ENCODE assay signal across 7 cellular contexts in the genomic region with DNA sequence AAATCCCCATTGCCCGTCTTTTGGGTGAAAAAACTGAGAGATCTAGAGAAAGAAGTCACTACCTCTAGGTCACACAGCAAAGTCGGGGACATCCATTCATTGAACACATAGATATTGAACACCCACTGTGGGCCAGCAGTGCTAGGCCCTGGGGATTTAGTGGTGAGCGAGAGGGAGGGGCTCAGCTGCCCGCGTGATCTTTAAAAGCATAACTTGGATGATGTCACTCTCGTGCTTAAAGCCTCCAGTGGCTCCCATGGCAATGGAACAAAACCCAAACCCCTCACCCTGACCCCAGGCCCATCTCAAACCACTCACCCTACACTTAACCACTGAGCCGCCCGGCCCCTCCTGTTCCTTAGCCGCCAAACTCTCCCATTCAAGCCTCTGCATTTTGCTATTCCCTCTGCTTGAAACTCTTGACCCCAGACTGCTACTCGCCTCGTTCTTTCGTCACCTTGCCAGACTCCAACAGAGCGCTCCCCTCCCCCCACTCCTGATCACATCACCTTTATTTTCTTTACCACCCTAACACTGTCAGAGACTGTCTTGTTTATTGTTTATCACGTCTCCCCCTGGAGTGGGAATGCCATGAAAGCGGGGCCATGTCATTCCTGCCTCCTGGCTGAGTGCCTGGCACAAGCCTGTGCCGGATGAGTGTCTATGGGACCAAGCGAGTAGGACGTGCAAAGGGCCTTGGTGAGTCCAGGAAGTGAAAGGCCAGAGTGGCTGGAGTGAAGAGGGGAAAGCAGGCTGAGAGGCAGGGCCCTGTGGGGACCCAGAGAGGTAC. TPM values are rescaled to one million over a fixed set of nuclear protein-coding genes. Genes with fewer than 3 reads are reported as not detected.
DNase-seq lines count a peak whose midpoint lies in the region; ATAC-seq, FAIRE-seq and TF ChIP-seq lines count a peak whose summit lies in the region.
"Had no signal": no experiment of that assay in that cellular context is flagged by ENCODE, and none has a peak within 500 bp of the region (broad histone marks: within the 10 kb centered on the region; RNA-seq: fewer than 3 reads in every experiment).

No MANE protein-coding gene starts in this region.

- peak; percentile 85 for DNase-seq in NCI-H2107 treated with DMSO at 0.1 percent for 48 hours (lab: John Stamatoyannopoulos, UW; ENCODE audit: unreplicated experiment)
- DNase-seq in NCI-H2107 (lab: John Stamatoyannopoulos, UW): no peak
- DNase-seq in LNCaP clone FGC (ENCODE audit: low read depth): no peak
- DNase-seq in GM12878 (ENCODE audit: low read depth, low spot score): no peak
- DNase-seq in natural killer cell treated with Interleukin-12 subunit alpha and Interleukin-12 subunit beta and Interleukin-15 and Interleukin-18, amount 100 ng/mL, for 72 hours (ENCODE audit: low spot score): no peak
- DNase-seq: DND-41 had no signal

- H3K9me3 ChIP-seq in GM12878 (replicated peaks; ENCODE audit: control insufficient read depth, insufficient read depth, low read length): no peaks in the 10 kb centered on the region

- H3K4me2 ChIP-seq in GM12878 (ENCODE audit: control insufficient read depth, insufficient read depth): peak overlapping the region; percentile 96

- SMC1A ChIA-PET in GM12878 (lab: Charles Lee; ENCODE audit: uncharacterized antibody, unreplicated experiment): no interaction called here

- peak; percentile 36; the same call in 1 of the 2 replicates for TF ChIP-seq POLR2A in GM12878 (IDR thresholded peaks at IDR 0.05; ENCODE audit: low read depth, low read length)

- no TSS peak for BruUV-seq in GM12878 (replicated peaks; lab: Mats Ljungman, UMichigan)

- no peak overlapping the region for H3K27ac ChIP-seq in GM12878 (ENCODE audit: control insufficient read depth, insufficient read depth)

- H4K20me1 ChIP-seq in GM12878 (ENCODE audit: control insufficient read depth, insufficient read depth): peaks cover 2% of the 10 kb centered on the region; the same call in 1 of the 2 replicates

- H3K36me3 Mint-ChIP-seq in natural killer cell treated with Interleukin-12 subunit alpha and Interleukin-12 subunit beta and Interleukin-15 and Interleukin-18, amount 100 ng/mL, for 72 hours: peaks cover 6% of the 10 kb centered on the region

- RAD21 ChIA-PET in GM12878 (lab: Charles Lee; ENCODE audit: unreplicated experiment): interaction anchor here (1.6 kb wide), 1 partner anchor 11 kb away, joined by 4 read pairs; no protein-coding TSS in a partner anchor

- peaks cover 8% of the 10 kb centered on the region for H3K79me2 ChIP-seq in GM12878 (ENCODE audit: control insufficient read depth, insufficient read depth, low read length)

- H3K4me1 ChIP-seq in GM12878 (ENCODE audit: control insufficient read depth, insufficient read depth, low read length): peaks cover 21% of the 10 kb centered on the region

- peak overlapping the region; percentile 47; the same call in 1 of the 2 replicates for H2AFZ ChIP-seq in GM12878 (ENCODE audit: control insufficient read depth, low read depth, low read length)

- CTCF ChIA-PET in GM12878 (lab: Yijun Ruan, JAX): interaction anchor here (1.0 to 3.2 kb wide), 2 partner anchors 11 to 196 kb away, joined by 3 to 19 read pairs; partner anchors contain the start of gene TOR2A

- H3K9me3 Mint-ChIP-seq in natural killer cell treated with Interleukin-12 subunit alpha and Interleukin-12 subunit beta and Interleukin-15 and Interleukin-18, amount 100 ng/mL, for 72 hours: no peaks in the 10 kb centered on the region

- H3K4me3 ChIP-seq in LNCaP clone FGC (ENCODE audit: low read depth, low read length) (peak overlapping the region; percentile 49; the same call in 1 of the 2 replicates), GM12878 (peak overlapping the region; percentile 65)

- H3K36me3 ChIP-seq in GM12878 (ENCODE audit: control insufficient read depth in 2 of 2, insufficient read depth in 2 of 2, low read length in 1 of 2): peaks cover 0 to 2% of the 10 kb centered on the region in 2 experiments; a peak in 2 of 4 replicates

- H3K27ac Mint-ChIP-seq in natural killer cell treated with Interleukin-12 subunit alpha and Interleukin-12 subunit beta and Interleukin-15 and Interleukin-18, amount 100 ng/mL, for 72 hours: peak overlapping the region in 1 of 2 donors; percentile 41

- peak; percentile 70 for FAIRE-seq in GM12878 (lab: Jason Lieb, UNC)

- H3K27me3 ChIP-seq in GM12878 (replicated peaks in 1 of 2; ENCODE audit: control insufficient read depth in 2 of 2, insufficient read depth in 2 of 2, low read length in 1 of 2): peaks cover 2 to 4% of the 10 kb centered on the region in 2 experiments; a peak in 3 of 4 replicates

- H3K27me3 Mint-ChIP-seq in natural killer cell treated with Interleukin-12 subunit alpha and Interleukin-12 subunit beta and Interleukin-15 and Interleukin-18, amount 100 ng/mL, for 72 hours: peaks cover 1 to 4% of the 10 kb centered on the region in 2 donors

- WGBS in GM12878 (ENCODE audit: insufficient coverage, insufficient replicate concordance, low lambda C conversion rate, missing lambda C conversion rate): 24% methylated on average over 18 of the region's 18 CpGs

- no peak for TF ChIP-seq EP300 in GM12878 (IDR thresholded peaks at IDR 0.05; ENCODE audit: borderline replicate concordance in 1 of 2, control insufficient read depth in 1 of 2, low read depth in 2 of 2, low read length in 2 of 2)

- no peak for TF ChIP-seq RAD21 in GM12878 (IDR thresholded peaks at IDR 0.05; ENCODE audit: insufficient read depth, low read depth, low read length)

- POLR2A ChIA-PET in GM12878 (lab: Charles Lee): no interaction called here

- H3K4me3 Mint-ChIP-seq in natural killer cell treated with Interleukin-12 subunit alpha and Interleukin-12 subunit beta and Interleukin-15 and Interleukin-18, amount 100 ng/mL, for 72 hours: peak overlapping the region; percentile 77

- intact Hi-C loops in GM12878 (cut with micrococcal nuclease; ENCODE audit: unreplicated experiment): no loop called here

- peaks cover 28 to 32% of the 10 kb centered on the region in 2 donors for H3K4me1 Mint-ChIP-seq in natural killer cell treated with Interleukin-12 subunit alpha and Interleukin-12 subunit beta and Interleukin-15 and Interleukin-18, amount 100 ng/mL, for 72 hours (ENCODE audit: low read depth in 2 of 2)

- ATAC-seq in GM12878 (peak; percentile 58), HG02938 (IDR thresholded peaks at IDR 0.05; ENCODE audit: unreplicated experiment) (no peak)
- ATAC-seq in natural killer cell treated with Interleukin-12 subunit alpha and Interleukin-12 subunit beta and Interleukin-15 and Interleukin-18, amount 100 ng/mL, for 72 hours: peak in 1 of 2 donors; percentile 1

- in situ Hi-C loops in GM12878 (cut with MboI): no loop called here

- no peak for TF ChIP-seq CTCF in LNCaP clone FGC (IDR thresholded peaks at IDR 0.05; ENCODE audit: control insufficient read depth, extremely low read depth, insufficient read depth)
- TF ChIP-seq CTCF in GM12878 (IDR thresholded peaks at IDR 0.05 in 2 of 3, conservative IDR thresholded peaks at IDR 0.05 in 1 of 3; ENCODE audit: control insufficient read depth in 2 of 3, extremely low read depth in 1 of 3, insufficient read depth in 1 of 3, low read depth in 3 of 3, low read length in 3 of 3): no peak

- peak overlapping the region; percentile 51; the same call in 1 of the 2 replicates for H3K9ac ChIP-seq in GM12878 (ENCODE audit: control insufficient read depth, insufficient read depth, low read length)

RNA-seq across cellular contexts. Expression of gene PIP5KL1, which starts 0.7 kb away (rescaled TPM):
- 1.9 and 2.0 TPM in 2 replicates for total RNA-seq in GM12878 (2013; cell fraction: nucleolus; rRNA removed)
- 0.40 TPM in 1 of 2 replicates, not detected in the other for total RNA-seq in GM12878 (2014; rRNA removed)
- 0.14 and 0.22 TPM in 2 replicates for total RNA-seq in GM12878 (2014; rRNA removed; fragmentation: Illumina TruSeq; extraction: Trizol)
- total RNA-seq in GM12878 (2021): 0.32 and 0.64 TPM in 2 replicates
- 0.41 TPM for polyA plus RNA-seq in GM12878 (2011; ENCODE audit: low read depth)
- polyA plus RNA-seq in GM12878 (2011; rRNA removed): 0.12 and 0.50 TPM in 2 replicates
- 0.34 and 0.52 TPM in 2 replicates for polyA plus RNA-seq in GM12878 (2011; cell fraction: cytosol; rRNA removed)
- polyA plus RNA-seq in GM12878 (2011; cell fraction: nucleus; rRNA removed): 2.2 and 3.0 TPM in 2 replicates
- 0.60 and 1.1 TPM in 2 replicates for polyA plus RNA-seq in GM12878 (2012)
- polyA plus RNA-seq in GM12878 (2014; fragmentation: Illumina TruSeq; extraction: Trizol): 0.04 TPM in 1 of 2 replicates, not detected in the other
- polyA plus RNA-seq in GM12878 (2014; fragmentation: Nextera tagmentation; extraction: Ambion mirVana): not detected
- 0.55 and 0.67 TPM in 2 replicates for polyA plus RNA-seq in GM12878 (2014; rRNA removed)
- under 1 TPM; 0.11 to 0.47 TPM for polyA plus RNA-seq in GM12878 (2016; fragmentation: Nextera tagmentation; extraction: Ambion mirVana)
- polyA minus RNA-seq in GM12878 (2011; rRNA and poly(A)+ RNA removed): 0.10 TPM in 1 of 2 replicates, not detected in the other
- not detected in 2 replicates for polyA minus RNA-seq in GM12878 (2011; cell fraction: cytosol; rRNA and poly(A)+ RNA removed)
- polyA minus RNA-seq in GM12878 (2011; cell fraction: nucleus; rRNA and poly(A)+ RNA removed): 0.57 and 0.85 TPM in 2 replicates
- total RNA-seq in natural killer cell treated with Interleukin-12 subunit alpha and Interleukin-12 subunit beta and Interleukin-15 and Interleukin-18, amount 100 ng/mL, for 72 hours: 1 to 10 TPM; 2.7 to 3.7 TPM

RNA-seq across cellular contexts. Expression of gene DPM2, which starts 6.4 kb away (rescaled TPM):
- total RNA-seq in GM12878 (2013; cell fraction: nucleolus; rRNA removed): 35.0 and 35.4 TPM in 2 replicates
- total RNA-seq in GM12878 (2014; rRNA removed) (36.3 and 40.3 TPM in 2 replicates), GM12878 (2014; rRNA removed; fragmentation: Illumina TruSeq; extraction: Trizol) (30.6 and 31.7 TPM in 2 replicates), GM12878 (2021) (40.7 and 44.0 TPM in 2 replicates)
- 17.4 TPM for polyA plus RNA-seq in GM12878 (2011; ENCODE audit: low read depth)
- polyA plus RNA-seq in GM12878 (2011; rRNA removed) (25.8 and 49.2 TPM in 2 replicates), GM12878 (2014; fragmentation: Illumina TruSeq; extraction: Trizol) (24.3 and 45.4 TPM in 2 replicates), GM12878 (2014; fragmentation: Nextera tagmentation; extraction: Ambion mirVana) (10 to 100 TPM; 22.7 to 24.2 TPM), GM12878 (2014; rRNA removed) (54.3 and 56.5 TPM in 2 replicates), GM12878 (2016; fragmentation: Nextera tagmentation; extraction: Ambion mirVana) (10 to 100 TPM; 76.7 to 77.9 TPM)
- polyA plus RNA-seq in GM12878 (2011; cell fraction: cytosol; rRNA removed): 73.3 and 82.9 TPM in 2 replicates
- 54.9 and 64.6 TPM in 2 replicates for polyA plus RNA-seq in GM12878 (2011; cell fraction: nucleus; rRNA removed)
- 30.5 and 35.8 TPM in 2 replicates for polyA plus RNA-seq in GM12878 (2012)
- polyA minus RNA-seq in GM12878 (2011; rRNA and poly(A)+ RNA removed): 39.4 and 64.4 TPM in 2 replicates
- polyA minus RNA-seq in GM12878 (2011; cell fraction: cytosol; rRNA and poly(A)+ RNA removed): 27.0 and 30.2 TPM in 2 replicates
- polyA minus RNA-seq in GM12878 (2011; cell fraction: nucleus; rRNA and poly(A)+ RNA removed): 38.0 and 63.1 TPM in 2 replicates
- 10 to 100 TPM; 47.9 to 74.4 TPM for total RNA-seq in natural killer cell treated with Interleukin-12 subunit alpha and Interleukin-12 subunit beta and Interleukin-15 and Interleukin-18, amount 100 ng/mL, for 72 hours

RNA-seq across cellular contexts. Expression of gene ST6GALNAC4, which starts 14.4 kb away (rescaled TPM):
- total RNA-seq in GM12878 (2013; cell fraction: nucleolus; rRNA removed): 98.4 and 112 TPM in 2 replicates
- total RNA-seq in GM12878 (2014; rRNA removed) (48.3 and 57.4 TPM in 2 replicates), GM12878 (2014; rRNA removed; fragmentation: Illumina TruSeq; extraction: Trizol) (20.7 and 23.7 TPM in 2 replicates), GM12878 (2021) (56.1 and 64.1 TPM in 2 replicates)
- 11.8 TPM for polyA plus RNA-seq in GM12878 (2011; ENCODE audit: low read depth)
- polyA plus RNA-seq in GM12878 (2011; rRNA removed) (6.9 and 16.4 TPM in 2 replicates), GM12878 (2014; fragmentation: Illumina TruSeq; extraction: Trizol) (3.0 and 13.5 TPM in 2 replicates), GM12878 (2014; fragmentation: Nextera tagmentation; extraction: Ambion mirVana) (1 to 10 TPM; 4.2 to 6.6 TPM), GM12878 (2014; rRNA removed) (63.2 and 68.1 TPM in 2 replicates), GM12878 (2016; fragmentation: Nextera tagmentation; extraction: Ambion mirVana) (10 to 100 TPM; 46.7 to 49.9 TPM)
- polyA plus RNA-seq in GM12878 (2011; cell fraction: cytosol; rRNA removed): 38.1 and 52.2 TPM in 2 replicates
- polyA plus RNA-seq in GM12878 (2011; cell fraction: nucleus; rRNA removed): 59.2 and 59.5 TPM in 2 replicates
- polyA plus RNA-seq in GM12878 (2012): 40.4 and 47.8 TPM in 2 replicates
- 23.9 and 54.0 TPM in 2 replicates for polyA minus RNA-seq in GM12878 (2011; rRNA and poly(A)+ RNA removed)
- polyA minus RNA-seq in GM12878 (2011; cell fraction: cytosol; rRNA and poly(A)+ RNA removed): 25.1 and 31.3 TPM in 2 replicates
- polyA minus RNA-seq in GM12878 (2011; cell fraction: nucleus; rRNA and poly(A)+ RNA removed): 27.2 and 51.5 TPM in 2 replicates
- 10 to 100 TPM; 17.5 to 44.5 TPM for total RNA-seq in natural killer cell treated with Interleukin-12 subunit alpha and Interleukin-12 subunit beta and Interleukin-15 and Interleukin-18, amount 100 ng/mL, for 72 hours

RNA-seq across cellular contexts. Expression of gene ST6GALNAC6, which starts 31.9 kb away (rescaled TPM):
- 55.6 and 55.9 TPM in 2 replicates for total RNA-seq in GM12878 (2013; cell fraction: nucleolus; rRNA removed)
- total RNA-seq in GM12878 (2014; rRNA removed): 22.6 and 27.0 TPM in 2 replicates
- total RNA-seq in GM12878 (2014; rRNA removed; fragmentation: Illumina TruSeq; extraction: Trizol): 16.0 and 17.6 TPM in 2 replicates
- total RNA-seq in GM12878 (2021): 21.1 and 23.2 TPM in 2 replicates
- polyA plus RNA-seq in GM12878 (2011; ENCODE audit: low read depth): 9.5 TPM
- polyA plus RNA-seq in GM12878 (2011; rRNA removed): 13.9 and 24.6 TPM in 2 replicates
- 28.4 and 35.1 TPM in 2 replicates for polyA plus RNA-seq in GM12878 (2011; cell fraction: cytosol; rRNA removed)
- polyA plus RNA-seq in GM12878 (2011; cell fraction: nucleus; rRNA removed): 55.5 and 94.2 TPM in 2 replicates
- 19.0 and 22.5 TPM in 2 replicates for polyA plus RNA-seq in GM12878 (2012)
- 7.2 and 16.1 TPM in 2 replicates for polyA plus RNA-seq in GM12878 (2014; fragmentation: Illumina TruSeq; extraction: Trizol)
- under 1 TPM; 0.40 to 0.48 TPM for polyA plus RNA-seq in GM12878 (2014; fragmentation: Nextera tagmentation; extraction: Ambion mirVana)
- polyA plus RNA-seq in GM12878 (2014; rRNA removed): 24.0 and 24.7 TPM in 2 replicates
- 10 to 100 TPM; 12.6 to 12.7 TPM for polyA plus RNA-seq in GM12878 (2016; fragmentation: Nextera tagmentation; extraction: Ambion mirVana)
- 20.8 and 26.1 TPM in 2 replicates for polyA minus RNA-seq in GM12878 (2011; rRNA and poly(A)+ RNA removed)
- polyA minus RNA-seq in GM12878 (2011; cell fraction: cytosol; rRNA and poly(A)+ RNA removed): 4.7 and 8.0 TPM in 2 replicates
- 12.1 and 16.7 TPM in 2 replicates for polyA minus RNA-seq in GM12878 (2011; cell fraction: nucleus; rRNA and poly(A)+ RNA removed)
- total RNA-seq in natural killer cell treated with Interleukin-12 subunit alpha and Interleukin-12 subunit beta and Interleukin-15 and Interleukin-18, amount 100 ng/mL, for 72 hours: 10 to 100 TPM; 53.4 to 67.2 TPM

RNA-seq across cellular contexts. Expression of gene EEIG1, which starts 49.5 kb away (rescaled TPM):
- 23.5 and 27.2 TPM in 2 replicates for total RNA-seq in GM12878 (2013; cell fraction: nucleolus; rRNA removed)
- 7.4 TPM in 2 replicates for total RNA-seq in GM12878 (2014; rRNA removed)
- 8.5 and 9.5 TPM in 2 replicates for total RNA-seq in GM12878 (2014; rRNA removed; fragmentation: Illumina TruSeq; extraction: Trizol)
- 69.7 and 75.9 TPM in 2 replicates for total RNA-seq in GM12878 (2021)
- polyA plus RNA-seq in GM12878 (2011; ENCODE audit: low read depth): 116 TPM
- 3.3 and 6.6 TPM in 2 replicates for polyA plus RNA-seq in GM12878 (2011; rRNA removed)
- polyA plus RNA-seq in GM12878 (2011; cell fraction: cytosol; rRNA removed): 10.5 and 12.0 TPM in 2 replicates
- polyA plus RNA-seq in GM12878 (2011; cell fraction: nucleus; rRNA removed): 13.2 and 14.7 TPM in 2 replicates
- 61.5 and 83.9 TPM in 2 replicates for polyA plus RNA-seq in GM12878 (2012)
- polyA plus RNA-seq in GM12878 (2014; fragmentation: Illumina TruSeq; extraction: Trizol): 7.2 and 16.9 TPM in 2 replicates
- 1 to 10 TPM; 1.2 to 2.7 TPM for polyA plus RNA-seq in GM12878 (2014; fragmentation: Nextera tagmentation; extraction: Ambion mirVana)
- 20.7 and 21.5 TPM in 2 replicates for polyA plus RNA-seq in GM12878 (2014; rRNA removed)
- polyA plus RNA-seq in GM12878 (2016; fragmentation: Nextera tagmentation; extraction: Ambion mirVana): 10 to 100 TPM in 1 of 2 experiments, 1 to 10 TPM in 1; 8.5 to 12.9 TPM
- polyA minus RNA-seq in GM12878 (2011; rRNA and poly(A)+ RNA removed): 2.9 and 6.1 TPM in 2 replicates
- polyA minus RNA-seq in GM12878 (2011; cell fraction: cytosol; rRNA and poly(A)+ RNA removed): 4.0 and 8.6 TPM in 2 replicates
- 2.8 and 6.3 TPM in 2 replicates for polyA minus RNA-seq in GM12878 (2011; cell fraction: nucleus; rRNA and poly(A)+ RNA removed)
- 10 to 100 TPM in 1 of 2 donors, 1 to 10 TPM in 1; 8.2 to 16.4 TPM for total RNA-seq in natural killer cell treated with Interleukin-12 subunit alpha and Interleukin-12 subunit beta and Interleukin-15 and Interleukin-18, amount 100 ng/mL, for 72 hours
